Comparison of ENCODE assay signal across 9 cellular contexts in the genomic region with DNA sequence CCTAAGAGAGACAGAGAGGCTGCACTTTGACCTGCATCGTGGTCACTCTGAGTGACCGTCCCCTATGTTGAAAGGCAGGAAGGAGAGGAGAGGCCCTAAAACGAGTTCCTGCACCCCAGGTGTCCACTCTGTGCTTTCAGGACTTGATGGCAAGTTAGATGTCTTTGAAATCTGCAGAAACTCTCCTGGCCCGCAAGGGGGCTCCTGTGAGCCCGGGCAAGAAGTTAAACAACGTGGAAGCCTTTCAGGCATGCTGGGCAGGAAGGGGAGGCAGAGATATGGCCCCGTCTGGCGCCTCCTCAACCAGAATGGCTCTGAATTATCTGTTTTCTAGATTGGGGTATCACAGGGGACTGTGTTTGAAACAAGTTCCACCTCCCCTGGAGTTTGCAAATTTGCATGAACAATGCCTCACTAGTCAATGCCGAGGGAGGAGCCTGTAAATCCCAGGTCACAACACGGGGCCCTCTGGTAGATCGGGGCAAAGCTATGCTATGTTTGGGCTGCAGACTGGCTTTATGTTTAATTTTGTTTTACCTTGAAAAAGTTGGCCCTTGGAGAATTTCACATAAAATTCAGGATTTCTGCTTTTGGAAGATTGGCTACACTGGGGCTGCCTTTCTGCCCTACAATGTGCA. TPM values are rescaled to one million over a fixed set of nuclear protein-coding genes. Genes with fewer than 3 reads are reported as not detected.
A peak's percentile ranks its signal among the peaks of the same experiment; 100 is the strongest.
DNase-seq lines count a peak whose midpoint lies in the region; ATAC-seq, FAIRE-seq and TF ChIP-seq lines count a peak whose summit lies in the region.
"Had no signal": no experiment of that assay in that cellular context is flagged by ENCODE, and none has a peak within 500 bp of the region (broad histone marks: within the 10 kb centered on the region; RNA-seq: fewer than 3 reads in every experiment).

No MANE protein-coding gene starts in this region.

- no peak for TF ChIP-seq EP300 in esophagus muscularis mucosa (IDR thresholded peaks at IDR 0.05)

- no peak overlapping the region for H3K4me3 ChIP-seq in AG10803 (ENCODE audit: low read length)
- H3K4me3 ChIP-seq in Panc1 (ENCODE audit: low read depth in 2 of 2, low read length in 2 of 2) = no peak overlapping the region
- H3K4me3 ChIP-seq in esophagus muscularis mucosa = no peak overlapping the region
- H3K4me3 ChIP-seq in small intestine (ENCODE audit: low read depth in 1 of 2, low read length in 2 of 2) = no peak overlapping the region

- no peak for FAIRE-seq in small intestine (lab: Jason Lieb, UNC)

- no peak for TF ChIP-seq POLR2A in esophagus muscularis mucosa (IDR thresholded peaks at IDR 0.05; ENCODE audit: low read depth)

- H3K36me3 ChIP-seq in Panc1 (ENCODE audit: control insufficient read depth, insufficient read depth, low read length) (no peaks in the 10 kb centered on the region), esophagus muscularis mucosa (no peaks in the 10 kb centered on the region), small intestine (ENCODE audit: control insufficient read depth in 2 of 2, insufficient read depth in 2 of 2, low read length in 2 of 2) (no peaks in the 10 kb centered on the region)

- H3K9me3 ChIP-seq in Panc1 (ENCODE audit: control insufficient read depth, insufficient read depth, low read depth, low read length) (no peaks in the 10 kb centered on the region), esophagus muscularis mucosa (no peaks in the 10 kb centered on the region), small intestine (ENCODE audit: control insufficient read depth, low read depth) (no peaks in the 10 kb centered on the region)

- POLR2A ChIA-PET in Panc1 (lab: Charles Lee) = no interaction called here

- DNase-seq in AG10803 (ENCODE audit: low read depth) (peak; percentile 44), Panc1 (ENCODE audit: low read depth, low spot score) (no peak), esophagus muscularis mucosa (ENCODE audit: extremely low spot score) (peak; percentile 89), small intestine (peak; percentile 36)

- TF ChIP-seq CTCF in AG10803 (conservative IDR thresholded peaks at IDR 0.05; ENCODE audit: low read length) (peak; percentile 70), Panc1 (IDR thresholded peaks at IDR 0.05) (peak; percentile 79), esophagus muscularis mucosa (IDR thresholded peaks at IDR 0.05) (peak in 1 of 3 experiments; percentile 8)

- in situ Hi-C loops in Panc1 (cut with HindIII; ENCODE audit: low pct_unique_long_range_greater_than_20kb, low sequenced_read_pairs) = no loop called here

- peaks cover 5% of the 10 kb centered on the region for H3K27me3 ChIP-seq in Panc1 (ENCODE audit: control insufficient read depth, insufficient read depth, low read length)
- peaks cover 0 to 66% (median 0%) of the 10 kb centered on the region in 4 donors for H3K27me3 ChIP-seq in esophagus muscularis mucosa
- peaks cover 0 to 6% of the 10 kb centered on the region in 2 donors for H3K27me3 ChIP-seq in small intestine (ENCODE audit: control insufficient read depth in 2 of 2, insufficient read depth in 2 of 2, low read length in 2 of 2)

- ATAC-seq in GM21367 (IDR thresholded peaks at IDR 0.05; ENCODE audit: unreplicated experiment) (peak; percentile 62), Panc1 (peak; percentile 66; the same call in 1 of the 2 replicates), HG02588 (IDR thresholded peaks at IDR 0.05; ENCODE audit: unreplicated experiment) (no peak), HG03135 (IDR thresholded peaks at IDR 0.05; ENCODE audit: unreplicated experiment) (no peak), HG02981 (IDR thresholded peaks at IDR 0.05; ENCODE audit: unreplicated experiment) (no peak)

- H3K4me1 ChIP-seq in Panc1 (ENCODE audit: control insufficient read depth, insufficient read depth, low read length) (no peaks in the 10 kb centered on the region), esophagus muscularis mucosa (no peaks in the 10 kb centered on the region), small intestine (ENCODE audit: control insufficient read depth in 2 of 2, insufficient read depth in 1 of 2, low read depth in 1 of 2, low read length in 1 of 2) (no peaks in the 10 kb centered on the region)

- intact Hi-C loops in Panc1 (cut with micrococcal nuclease; ENCODE audit: unreplicated experiment) (loop anchor here (2.0 kb wide), 1 partner anchor 67 kb away; no protein-coding TSS in a partner anchor), esophagus muscularis mucosa (cut with DNase I) (no loop called here)

- WGBS in esophagus muscularis mucosa = 49% methylated on average over 11 of the region's 11 CpGs
- WGBS in small intestine, 3 donors = 32 to 44% (median 41%) methylated on average over 11 of the region's 11 CpGs

- no TSS peak for BruUV-seq in Panc1 (replicated peaks; lab: Mats Ljungman, UMichigan)

- H3K27ac ChIP-seq in Panc1 (ENCODE audit: low read length) = no peak overlapping the region
- H3K27ac ChIP-seq in esophagus muscularis mucosa (replicated peaks in 1 of 4) = no peak overlapping the region
- H3K27ac ChIP-seq in small intestine (ENCODE audit: low read depth in 1 of 2, low read length in 1 of 2) = no peak overlapping the region
- H3K27ac ChIP-seq: epithelial cell of prostate had no signal

- CTCF ChIA-PET in Panc1 (lab: Charles Lee) = no interaction called here

RNA-seq across cellular contexts. Expression of a gene that starts 9.8 kb away (rescaled TPM):
- total RNA-seq in Panc1 (2021; ENCODE audit: unreplicated experiment) (not detected), esophagus muscularis mucosa (under 1 TPM; 0.33 to 0.80 (median 0.56) TPM)
- not detected for polyA plus RNA-seq in Panc1 (2012; ENCODE audit: insufficient read length)
- polyA plus RNA-seq in small intestine = 1 to 10 TPM in 1 of 3 donors, under 1 TPM in 2; under 0.01 to 1.1 (median 0.15) TPM

Comparison
In these comparisons a context has a peak if more than half of its experiments do, and no peak if none do; other contexts are left out.
1. ATAC-seq: peak in GM21367 (single experiment) and Panc1 (single experiment); none in HG02588 (single experiment), HG03135 (single experiment) and HG02981 (single experiment).